1 cellular context compared by ENCODE assay signal in genomic region chr6:15761045-15761502, GRCh38.
TF ChIP-seq lines count a peak whose summit lies in the region.

No MANE protein-coding gene starts in this region.

TF ChIP-seq in HEK293, 187 proteins besides CTCF, POLR2A, EP300 and RAD21 (continued from another document):
- TF ChIP-seq INSM2 (tag by site-specific recombination; IDR thresholded peaks at IDR 0.05) (peak; percentile 88), PRDM6 (tag by site-specific recombination; IDR thresholded peaks at IDR 0.05) (peak; percentile 71), ZNF501 (tag by site-specific recombination; IDR thresholded peaks at IDR 0.05) (no peak), TSHZ1 (tag by site-specific recombination; IDR thresholded peaks at IDR 0.05; ENCODE audit: borderline replicate concordance) (peak; percentile 37; the same call in 1 of the 2 replicates), GLI2 (tag by site-specific recombination; IDR thresholded peaks at IDR 0.05; ENCODE audit: borderline replicate concordance, low read depth) (peak; percentile 60), PRDM1 (tag by site-specific recombination; IDR thresholded peaks at IDR 0.05) (peak; percentile 41; the same call in 1 of the 2 replicates), ZBTB17 (tag by site-specific recombination; IDR thresholded peaks at IDR 0.05) (peak; percentile 71), BCL11A (tag by site-specific recombination; IDR thresholded peaks at IDR 0.05; ENCODE audit: low read depth) (peak; percentile 64; the same call in 1 of the 2 replicates), ZFP37 (tag by site-specific recombination; IDR thresholded peaks at IDR 0.05) (peak; percentile 52; the same call in 1 of the 2 replicates), ZNF629 (tag by site-specific recombination; IDR thresholded peaks at IDR 0.05) (peak; percentile 94), ZNF138 (tag by site-specific recombination; IDR thresholded peaks at IDR 0.05; ENCODE audit: borderline replicate concordance) (no peak), FEZF1 (tag by site-specific recombination; IDR thresholded peaks at IDR 0.05) (peak; percentile 41; the same call in 1 of the 2 replicates), HOXC10 (CRISPR knock-in tag; IDR thresholded peaks at IDR 0.05) (no peak), ZSCAN23 (tag by site-specific recombination; IDR thresholded peaks at IDR 0.05) (peak; percentile 73; the same call in 1 of the 2 replicates), ZNF24 (tag by site-specific recombination; IDR thresholded peaks at IDR 0.05) (peak; percentile 67), SALL2 (tag by site-specific recombination; IDR thresholded peaks at IDR 0.05; ENCODE audit: borderline replicate concordance) (no peak), ZNF449 (tag by site-specific recombination; IDR thresholded peaks at IDR 0.05) (peak; percentile 75; the same call in 1 of the 2 replicates), SCRT2 (tag by site-specific recombination; IDR thresholded peaks at IDR 0.05) (0 out of 2 replicates have a peak, but pooled peaks have one; percentile 32), ZFP3 (tag by site-specific recombination; IDR thresholded peaks at IDR 0.05; ENCODE audit: low read depth) (no peak), ZNF366 (tag by site-specific recombination; conservative IDR thresholded peaks at IDR 0.05) (peak; percentile 89), BCL6B (tag by site-specific recombination; IDR thresholded peaks at IDR 0.05) (peak; percentile 77; the same call in 1 of the 2 replicates), KLF17 (tag by site-specific recombination; IDR thresholded peaks at IDR 0.05) (peak; percentile 67), ATF2 (tag by site-specific recombination; IDR thresholded peaks at IDR 0.05; ENCODE audit: low read depth) (peak; percentile 92), ZNF664 (tag by site-specific recombination; IDR thresholded peaks at IDR 0.05) (peak; percentile 27; the same call in 1 of the 2 replicates), ZNF10 (tag by site-specific recombination; IDR thresholded peaks at IDR 0.05) (peak; percentile 45; the same call in 1 of the 2 replicates), ZBTB49 (tag by site-specific recombination; IDR thresholded peaks at IDR 0.05; ENCODE audit: low read depth) (no peak)
